In genomic region chr13:112583592-112584277, GRCh38 we compare ENCODE assay signal across 10 cellular contexts. TPM values are rescaled to one million over a fixed set of nuclear protein-coding genes. Genes with fewer than 3 reads are reported as not detected.
DNase-seq lines count a peak whose midpoint lies in the region; ATAC-seq and TF ChIP-seq lines count a peak whose summit lies in the region.
"Had no signal": no experiment of that assay in that cellular context is flagged by ENCODE, and none has a peak within 500 bp of the region (broad histone marks: within the 10 kb centered on the region; RNA-seq: fewer than 3 reads in every experiment).

No MANE protein-coding gene starts in this region.

- ATAC-seq in GM19043 (IDR thresholded peaks at IDR 0.05; ENCODE audit: low read depth, unreplicated experiment) = peak; percentile 47
- ATAC-seq in HG02973 (IDR thresholded peaks at IDR 0.05; ENCODE audit: unreplicated experiment) = peak; percentile 40
- ATAC-seq in activated CD8-positive, alpha-beta memory T cell treated with anti-CD3 and anti-CD28 coated beads, Interleukin-2, amount 10 ng/mL, durations not matched to agents 7 days and 5 days = no peak
- ATAC-seq: activated CD8-positive, alpha-beta T cell treated with anti-CD3 and anti-CD28 coated beads, Interleukin-2, amount 10 ng/mL, durations not matched to agents 7 days and 5 days had no signal

- H3K27me3 Mint-ChIP-seq in activated CD8-positive, alpha-beta memory T cell treated with anti-CD3 and anti-CD28 coated beads, Interleukin-2, amount 10 ng/mL, durations not matched to agents 7 days and 5 days = no peaks in the 10 kb centered on the region

- intact Hi-C loops in spleen (cut with DNase I; ENCODE audit: low total_unique reads) = no loop called here

- 41 to 56% (median 49%) methylated on average over 11 of the region's 11 CpGs for whole genome bisulfite sequencing in spleen, 5 donors

- H3K9me3 Mint-ChIP-seq in activated CD8-positive, alpha-beta memory T cell treated with anti-CD3 and anti-CD28 coated beads, Interleukin-2, amount 10 ng/mL, durations not matched to agents 7 days and 5 days (ENCODE audit: low read depth) = peaks cover 3% of the 10 kb centered on the region

- TF ChIP-seq CTCF in spleen (IDR thresholded peaks at IDR 0.05 in 8 of 11, conservative IDR thresholded peaks at IDR 0.05 in 3 of 11) (no peak), BE2C (IDR thresholded peaks at IDR 0.05; ENCODE audit: low read depth, low read length) (no peak)

- H3K4me1 ChIP-seq in spleen (peaks cover 17 to 93% (median 59%) of the 10 kb centered on the region in 6 donors), BE2C (peaks cover under 1% of the 10 kb centered on the region)

- H3K4me3 ChIP-seq in spleen = peak overlapping the region in 1 of 8 donors; percentile 40
- no peak overlapping the region for H3K4me3 ChIP-seq in BE2C (ENCODE audit: low read depth, low read length)

- no peaks in the 10 kb centered on the region for H3K36me3 ChIP-seq in spleen
- peaks cover 8% of the 10 kb centered on the region for H3K36me3 ChIP-seq in BE2C

- H3K4me1 Mint-ChIP-seq in activated CD8-positive, alpha-beta memory T cell treated with anti-CD3 and anti-CD28 coated beads, Interleukin-2, amount 10 ng/mL, durations not matched to agents 7 days and 5 days = peaks cover 32% of the 10 kb centered on the region

- H3K4me3 Mint-ChIP-seq in activated CD8-positive, alpha-beta memory T cell treated with anti-CD3 and anti-CD28 coated beads, Interleukin-2, amount 10 ng/mL, durations not matched to agents 7 days and 5 days = no peak overlapping the region
- H3K4me3 Mint-ChIP-seq: activated CD8-positive, alpha-beta T cell treated with anti-CD3 and anti-CD28 coated beads, Interleukin-2, amount 10 ng/mL, durations not matched to agents 7 days and 5 days had no signal

- peaks cover 30% of the 10 kb centered on the region for H3K36me3 Mint-ChIP-seq in activated CD8-positive, alpha-beta memory T cell treated with anti-CD3 and anti-CD28 coated beads, Interleukin-2, amount 10 ng/mL, durations not matched to agents 7 days and 5 days

- no peak overlapping the region for H3K27ac Mint-ChIP-seq in activated CD8-positive, alpha-beta memory T cell treated with anti-CD3 and anti-CD28 coated beads, Interleukin-2, amount 10 ng/mL, durations not matched to agents 7 days and 5 days
- H3K27ac Mint-ChIP-seq: activated CD8-positive, alpha-beta T cell treated with anti-CD3 and anti-CD28 coated beads, Interleukin-2, amount 10 ng/mL, durations not matched to agents 7 days and 5 days had no signal

- TF ChIP-seq POLR2A in spleen (IDR thresholded peaks at IDR 0.05) = no peak

- DNase-seq in SIG-M5 treated with dmso at 0.1 percent for 504 hours (lab: John Stamatoyannopoulos, UW; ENCODE audit: unreplicated experiment) = peak; percentile 99
- DNase-seq in spleen = peak; percentile 84
- no peak for DNase-seq in BE2C
- DNase-seq in NCI-H2196 treated with DMSO at 0.1 percent for 48 hours (lab: John Stamatoyannopoulos, UW; ENCODE audit: unreplicated experiment) = no peak
- no peak for DNase-seq in activated CD8-positive, alpha-beta memory T cell treated with anti-CD3 and anti-CD28 coated beads, Interleukin-2, amount 10 ng/mL, durations not matched to agents 7 days and 5 days
- DNase-seq: activated CD8-positive, alpha-beta T cell treated with anti-CD3 and anti-CD28 coated beads, Interleukin-2, amount 10 ng/mL, durations not matched to agents 7 days and 5 days; kidney glomerular epithelial cell; NCI-H187 treated with DMSO at 0.1 percent for 48 hours had no signal

- peak overlapping the region; percentile 37 to 88 (median 76) for H3K27ac ChIP-seq in spleen

- no peaks in the 10 kb centered on the region for H3K27me3 ChIP-seq in spleen (replicated peaks in 1 of 7)
- H3K27me3 ChIP-seq in BE2C = no peaks in the 10 kb centered on the region

- CTCF ChIA-PET in activated CD8-positive, alpha-beta memory T cell treated with anti-CD3 and anti-CD28 coated beads, Interleukin-2, amount 10 ng/mL, durations not matched to agents 7 days and 5 days (lab: Charles Lee) = interaction anchor here (0.6 to 1.8 kb wide), 2 partner anchors 22 to 1690 kb away, joined by 4 to 8 read pairs; no protein-coding TSS in a partner anchor

- no peaks in the 10 kb centered on the region for H3K9me3 ChIP-seq in spleen
- no peaks in the 10 kb centered on the region for H3K9me3 ChIP-seq in BE2C

RNA-seq across cellular contexts. Expression of gene TUBGCP3, which starts 4.2 kb away (rescaled TPM):
- total RNA-seq in spleen = 10 to 100 TPM; 35.3 to 69.8 (median 55.1) TPM
- polyA plus RNA-seq in spleen = 10 to 100 TPM in 2 of 3 donors, 1 to 10 TPM in 1; 9.1 to 14.9 (median 11.3) TPM
- polyA plus RNA-seq in BE2C (2012; ENCODE audit: insufficient read depth, insufficient read length, low read depth) = 59.4 TPM
- total RNA-seq in activated CD8-positive, alpha-beta memory T cell treated with anti-CD3 and anti-CD28 coated beads, Interleukin-2, amount 10 ng/mL, durations not matched to agents 7 days and 5 days = 10 to 100 TPM; 53.0 to 69.7 TPM

Comparison
In these comparisons a context has a peak if more than half of its experiments do, and no peak if none do; other contexts are left out.
1. DNase-seq: peak in SIG-M5 treated with dmso at 0.1 percent for 504 hours (single experiment) and spleen (single experiment); none in BE2C (single experiment), NCI-H2196 treated with DMSO at 0.1 percent for 48 hours (single experiment) and activated CD8-positive, alpha-beta memory T cell treated with anti-CD3 and anti-CD28 coated beads, Interleukin-2, amount 10 ng/mL, durations not matched to agents 7 days and 5 days (single experiment).